Comparison of ENCODE assay signal across 20 cellular contexts in the genomic region with DNA sequence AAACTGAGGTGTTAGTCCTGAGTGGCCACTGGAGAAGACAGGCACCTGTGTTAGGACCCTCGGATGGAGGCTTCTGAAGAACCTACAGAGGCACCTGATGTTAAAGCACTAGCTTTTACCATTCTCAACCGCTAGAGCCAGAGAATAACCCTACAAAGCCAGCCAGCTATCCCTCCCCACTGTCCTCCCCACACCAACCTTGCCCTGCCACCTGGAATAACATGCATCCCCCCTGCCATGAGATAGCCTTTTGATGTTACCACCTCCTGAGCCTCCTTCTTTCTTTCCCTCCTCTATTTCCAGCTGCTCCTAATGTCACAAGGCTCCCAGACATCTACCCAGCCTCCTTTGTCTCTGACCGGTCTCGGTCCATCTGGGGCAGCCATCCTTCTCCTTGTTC.
"Had no signal": no experiment of that assay in that cellular context is flagged by ENCODE, and none has a peak within 500 bp of the region (broad histone marks: within the 10 kb centered on the region; RNA-seq: fewer than 3 reads in every experiment).

No MANE protein-coding gene starts in this region.

- H3K4me1 Mint-ChIP-seq: stimulated activated memory B cell treated with anti-CD40 and anti-IgM and Interleukin-4, amounts not matched to agents 10 μg/mL and 1 μg/mL and 100 μg/mL, for 72 hours had no signal

- H3K27ac Mint-ChIP-seq: endodermal cell; naive thymus-derived CD8-positive, alpha-beta T cell; nephron progenitor cell; stimulated activated memory B cell treated with anti-CD40 and anti-IgM and Interleukin-4, amounts not matched to agents 10 μg/mL and 1 μg/mL and 100 μg/mL, for 72 hours had no signal

- H3K36me3 Mint-ChIP-seq: naive thymus-derived CD8-positive, alpha-beta T cell; stimulated activated memory B cell treated with anti-CD40 and anti-IgM and Interleukin-4, amounts not matched to agents 10 μg/mL and 1 μg/mL and 100 μg/mL, for 72 hours had no signal

- H3K9me3 Mint-ChIP-seq: naive thymus-derived CD8-positive, alpha-beta T cell; nephron progenitor cell; stimulated activated memory B cell treated with anti-CD40 and anti-IgM and Interleukin-4, amounts not matched to agents 10 μg/mL and 1 μg/mL and 100 μg/mL, for 72 hours had no signal

- ATAC-seq: esophagus mucosa; gastrocnemius medialis; left ventricle myocardium superior; lower lobe of right lung; naive thymus-derived CD8-positive, alpha-beta T cell; stimulated activated memory B cell treated with anti-CD40 and anti-IgM and Interleukin-4, amounts not matched to agents 10 μg/mL and 1 μg/mL and 100 μg/mL, for 72 hours; stimulated activated naive CD8-positive, alpha-beta T cell treated with anti-CD3 and anti-CD28 coated beads, Interleukin-15, Interleukin-2, amounts not matched to agents 100 U/mL and 50 U/mL, for 24 hours had no signal

- H3K4me3 Mint-ChIP-seq: endodermal cell; naive thymus-derived CD8-positive, alpha-beta T cell; nephron progenitor cell; stimulated activated memory B cell treated with anti-CD40 and anti-IgM and Interleukin-4, amounts not matched to agents 10 μg/mL and 1 μg/mL and 100 μg/mL, for 72 hours had no signal

- H3K9me3 ChIP-seq: gastrocnemius medialis, neutrophil, prostate gland, sigmoid colon, thoracic aorta had no signal

- DNase-seq: dorsolateral prefrontal cortex; effector CD8-positive, alpha-beta T cell; endodermal cell; foreskin fibroblast; gastrocnemius medialis; left ventricle myocardium superior; lower lobe of right lung; naive thymus-derived CD8-positive, alpha-beta T cell; nephron progenitor cell; sigmoid colon; spleen; stimulated activated CD4-positive, alpha-beta T cell treated with anti-CD3 and anti-CD28 coated beads, Interleukin-4, amount 100 ng/mL, for 4 hours; stimulated activated naive CD8-positive, alpha-beta T cell treated with anti-CD3 and anti-CD28 coated beads, Interleukin-15, Interleukin-2, amounts not matched to agents 100 U/mL and 50 U/mL, for 24 hours; substantia nigra; upper lobe of left lung had no signal
